ENCODE assay signal across 28 cellular contexts in genomic region chr19:34391813-34392212, GRCh38. TPM values are rescaled to one million over a fixed set of nuclear protein-coding genes. Genes with fewer than 3 reads are reported as not detected.
A peak's percentile ranks its signal among the peaks of the same experiment; 100 is the strongest.
DNase-seq lines count a peak whose midpoint lies in the region; ATAC-seq, FAIRE-seq and TF ChIP-seq lines count a peak whose summit lies in the region.
"Had no signal": no experiment of that assay in that cellular context is flagged by ENCODE, and none has a peak within 500 bp of the region (broad histone marks: within the 10 kb centered on the region; RNA-seq: fewer than 3 reads in every experiment).

No MANE protein-coding gene starts in this region.

- H3K27ac ChIP-seq in cingulate gyrus (ENCODE audit: low read depth, low read length) (peak overlapping the region; percentile 49), adrenal gland (peak overlapping the region in 1 of 5 donors; percentile 21), mammary epithelial cell (ENCODE audit: insufficient read depth, low read depth, low read length) (no peak overlapping the region)
- peak overlapping the region; percentile 20 for H3K27ac ChIP-seq in naive thymus-derived CD4-positive, alpha-beta T cell (ENCODE audit: low read depth, low read length)
- H3K27ac ChIP-seq: ovary, right atrium auricular region, spleen had no signal

- FAIRE-seq in GM12892 (lab: Jason Lieb, UNC) = peak; percentile 72
- FAIRE-seq: TTC549 had no signal

- dilution Hi-C loops in mammary epithelial cell (cut with HindIII; ENCODE audit: low sequenced_read_pairs) = no loop called here

- peaks cover 0 to 16% (median 7%) of the 10 kb centered on the region in 5 donors for H3K36me3 Mint-ChIP-seq in naive thymus-derived CD4-positive, alpha-beta T cell
- H3K36me3 Mint-ChIP-seq: activated naive CD8-positive, alpha-beta T cell; type B pancreatic cell had no signal

- no peaks in the 10 kb centered on the region for H4K20me1 ChIP-seq in mammary epithelial cell (ENCODE audit: insufficient read depth, low read length)

- no peak overlapping the region for H3K4me3 Mint-ChIP-seq in naive thymus-derived CD4-positive, alpha-beta T cell
- H3K4me3 Mint-ChIP-seq: activated CD4-positive, alpha-beta memory T cell treated with anti-CD3 and anti-CD28 coated beads, Interleukin-2, amount 10 ng/mL, durations not matched to agents 7 days and 5 days; activated naive CD8-positive, alpha-beta T cell; CD14-positive monocyte; dendritic cell treated with granulocyte-macrophage colony-stimulating factor and Interleukin-4, amounts not matched to agents 40 ng/mL and 50 ng/mL, for 4 days; nephron; T-helper 1 cell treated with Interleukin-12 subunit alpha and Interleukin-12 subunit beta and Interleukin-4 antibody, amounts not matched to agents 30 μg/mL and 1 μg/mL, for 36 hours; type B pancreatic cell had no signal

- TF ChIP-seq CTCF in adrenal gland (IDR thresholded peaks at IDR 0.05) = no peak
- TF ChIP-seq CTCF in mammary epithelial cell (conservative IDR thresholded peaks at IDR 0.05 in 1 of 2, IDR thresholded peaks at IDR 0.05 in 1 of 2; ENCODE audit: extremely low read depth in 1 of 2, insufficient read depth in 1 of 2, low read depth in 1 of 2, low read length in 2 of 2) = no peak

- no peak overlapping the region for H3K4me2 ChIP-seq in mammary epithelial cell (ENCODE audit: insufficient read depth, low read depth, low read length)
- H3K4me2 ChIP-seq: SK-N-SH had no signal

- TF ChIP-seq POLR2A in GM12892 (IDR thresholded peaks at IDR 0.05; ENCODE audit: low read depth, low read length) (no peak), adrenal gland (IDR thresholded peaks at IDR 0.05) (no peak)

- H3K27me3 Mint-ChIP-seq in naive thymus-derived CD4-positive, alpha-beta T cell = no peaks in the 10 kb centered on the region
- H3K27me3 Mint-ChIP-seq: activated CD4-positive, alpha-beta memory T cell treated with anti-CD3 and anti-CD28 coated beads, Interleukin-2, amount 10 ng/mL, durations not matched to agents 7 days and 5 days; activated naive CD8-positive, alpha-beta T cell; dendritic cell treated with granulocyte-macrophage colony-stimulating factor and Interleukin-4, amounts not matched to agents 40 ng/mL and 50 ng/mL, for 4 days; type B pancreatic cell had no signal

- CTCF ChIA-PET in naive thymus-derived CD4-positive, alpha-beta T cell (lab: Charles Lee) = no interaction called here
- CTCF ChIA-PET in mammary epithelial cell (lab: Charles Lee; ENCODE audit: low non-redundant PET) = no interaction called here

- peaks cover 0 to 89% (median 0%) of the 10 kb centered on the region in 3 experiments for H3K36me3 ChIP-seq in naive thymus-derived CD4-positive, alpha-beta T cell (ENCODE audit: control insufficient read depth in 2 of 3, insufficient read depth in 3 of 3, low read length in 3 of 3)
- H3K36me3 ChIP-seq in adrenal gland (replicated peaks in 1 of 2) (peaks cover 0 to 97% of the 10 kb centered on the region in 2 donors), mammary epithelial cell (ENCODE audit: insufficient read depth, low read length) (peaks cover 38% of the 10 kb centered on the region)
- H3K36me3 ChIP-seq: ovary had no signal

- no peak overlapping the region for H3K9ac ChIP-seq in mammary epithelial cell (ENCODE audit: insufficient read depth, low read length)
- H3K9ac ChIP-seq: SK-N-SH had no signal

- intact Hi-C loops in naive thymus-derived CD4-positive, alpha-beta T cell (cut with micrococcal nuclease) = no loop called here
- intact Hi-C loops in adrenal gland (cut with DNase I) = no loop called here
- intact Hi-C loops in mammary epithelial cell (cut with micrococcal nuclease) = no loop called here

- no peaks in the 10 kb centered on the region for H3K4me1 ChIP-seq in naive thymus-derived CD4-positive, alpha-beta T cell (ENCODE audit: control insufficient read depth in 2 of 2, insufficient read depth in 2 of 2, low read length in 2 of 2)
- no peaks in the 10 kb centered on the region for H3K4me1 ChIP-seq in adrenal gland (replicated peaks in 1 of 2)
- no peaks in the 10 kb centered on the region for H3K4me1 ChIP-seq in mammary epithelial cell (ENCODE audit: insufficient read depth, low read length)
- H3K4me1 ChIP-seq: right atrium auricular region, spleen had no signal

- no peaks in the 10 kb centered on the region for H3K4me1 Mint-ChIP-seq in naive thymus-derived CD4-positive, alpha-beta T cell
- H3K4me1 Mint-ChIP-seq: activated CD4-positive, alpha-beta memory T cell treated with anti-CD3 and anti-CD28 coated beads, Interleukin-2, amount 10 ng/mL, durations not matched to agents 7 days and 5 days; CD14-positive monocyte had no signal

- POLR2A ChIA-PET in naive thymus-derived CD4-positive, alpha-beta T cell (lab: Charles Lee) = interaction anchor here (1.2 kb wide), 1 partner anchor 36 kb away, joined by 3 read pairs; the partner anchor contains the start of gene UBA2

- no peak overlapping the region for H3K4me3 ChIP-seq in naive thymus-derived CD4-positive, alpha-beta T cell (ENCODE audit: low read length)
- H3K4me3 ChIP-seq in adrenal gland (no peak overlapping the region), mammary epithelial cell (replicated peaks in 1 of 3; ENCODE audit: insufficient read depth in 1 of 3, low read depth in 2 of 3, low read length in 3 of 3) (no peak overlapping the region)
- H3K4me3 ChIP-seq: ovary, right atrium auricular region, spleen had no signal

- BruUV-seq in mammary epithelial cell (replicated peaks; lab: Mats Ljungman, UMichigan) = no TSS peak

- H3K27me3 ChIP-seq in naive thymus-derived CD4-positive, alpha-beta T cell (ENCODE audit: control insufficient read depth in 2 of 2, insufficient read depth in 2 of 2, low read length in 2 of 2) = no peaks in the 10 kb centered on the region
- H3K27me3 ChIP-seq in adrenal gland (no peaks in the 10 kb centered on the region), mammary epithelial cell (ENCODE audit: insufficient read depth, low read length) (no peaks in the 10 kb centered on the region)
- H3K27me3 ChIP-seq: ovary, right atrium auricular region, spleen had no signal

- no peaks in the 10 kb centered on the region for H3K9me3 ChIP-seq in naive thymus-derived CD4-positive, alpha-beta T cell (ENCODE audit: control insufficient read depth in 2 of 3, low read length in 3 of 3)
- no peaks in the 10 kb centered on the region for H3K9me3 ChIP-seq in adrenal gland (replicated peaks in 1 of 3)
- H3K9me3 ChIP-seq in mammary epithelial cell (replicated peaks; ENCODE audit: insufficient read depth, low read length) = no peaks in the 10 kb centered on the region
- H3K9me3 ChIP-seq: ovary, right atrium auricular region, SK-N-SH, spleen had no signal

- H3K79me2 ChIP-seq in mammary epithelial cell (ENCODE audit: insufficient read depth, low read length) = peaks cover 38% of the 10 kb centered on the region

- no peaks in the 10 kb centered on the region for H3K9me3 Mint-ChIP-seq in naive thymus-derived CD4-positive, alpha-beta T cell
- H3K9me3 Mint-ChIP-seq: activated CD4-positive, alpha-beta memory T cell treated with anti-CD3 and anti-CD28 coated beads, Interleukin-2, amount 10 ng/mL, durations not matched to agents 7 days and 5 days; dendritic cell treated with granulocyte-macrophage colony-stimulating factor and Interleukin-4, amounts not matched to agents 40 ng/mL and 50 ng/mL, for 4 days; nephron; T-helper 1 cell treated with Interleukin-12 subunit alpha and Interleukin-12 subunit beta and Interleukin-4 antibody, amounts not matched to agents 30 μg/mL and 1 μg/mL, for 36 hours; type B pancreatic cell had no signal

- no peak for ATAC-seq in naive thymus-derived CD4-positive, alpha-beta T cell
- no peak for ATAC-seq in HG03175 (IDR thresholded peaks at IDR 0.05; ENCODE audit: unreplicated experiment)
- ATAC-seq: activated CD4-positive, CD25-positive, alpha-beta regulatory T cell treated with anti-CD3 and anti-CD28 coated beads, Interleukin-2, amount 50 U/mL, for 24 hours had no signal

- H2AFZ ChIP-seq in mammary epithelial cell (ENCODE audit: low read depth, low read length) = no peak overlapping the region

- no peak overlapping the region for H3K27ac Mint-ChIP-seq in naive thymus-derived CD4-positive, alpha-beta T cell
- H3K27ac Mint-ChIP-seq: activated CD4-positive, alpha-beta memory T cell treated with anti-CD3 and anti-CD28 coated beads, Interleukin-2, amount 10 ng/mL, durations not matched to agents 7 days and 5 days; activated naive CD8-positive, alpha-beta T cell; CD14-positive monocyte; dendritic cell treated with granulocyte-macrophage colony-stimulating factor and Interleukin-4, amounts not matched to agents 40 ng/mL and 50 ng/mL, for 4 days; nephron; T-helper 1 cell treated with Interleukin-12 subunit alpha and Interleukin-12 subunit beta and Interleukin-4 antibody, amounts not matched to agents 30 μg/mL and 1 μg/mL, for 36 hours; type B pancreatic cell had no signal

- DNase-seq in AG08395 (ENCODE audit: low spot score) = peak; percentile 44
- DNase-seq in GM12892 (ENCODE audit: insufficient read length) = no peak
- no peak for DNase-seq in naive thymus-derived CD4-positive, alpha-beta T cell
- no peak for DNase-seq in adrenal gland
- DNase-seq in mammary epithelial cell = no peak
- DNase-seq: activated CD4-positive, alpha-beta memory T cell treated with anti-CD3 and anti-CD28 coated beads, Interleukin-2, amount 10 ng/mL, durations not matched to agents 7 days and 5 days; activated CD8-positive, alpha-beta memory T cell treated with anti-CD3 and anti-CD28 coated beads, Interleukin-2, amount 50 U/mL, for 48 hours; central memory CD4-positive, alpha-beta T cell; GOT3; islet precursor cell; NCI-H2029 treated with DMSO at 0.1 percent for 48 hours; NCI-H226; NCI-H774; ovary; RPMI8226; SK-N-SH; spleen had no signal

- in situ Hi-C loops in mammary epithelial cell (cut with MboI; ENCODE audit: low sequenced_read_pairs in 2 of 2) = no loop called here

RNA-seq across cellular contexts. Expression of gene PDCD2L, which starts 12.4 kb away (rescaled TPM):
- 48.8 TPM for polyA plus RNA-seq in GM12892 (2012; ENCODE audit: missing spikeins)
- 10 to 100 TPM in 3 of 5 experiments, 1 to 10 TPM in 2; 4.9 to 14.5 (median 12.1) TPM for total RNA-seq in naive thymus-derived CD4-positive, alpha-beta T cell
- polyA plus RNA-seq in naive thymus-derived CD4-positive, alpha-beta T cell = 10 to 100 TPM; 18.9 to 23.3 TPM
- total RNA-seq in adrenal gland (10 to 100 TPM in 5 of 8 donors, 1 to 10 TPM in 3; 7.6 to 26.1 (median 11.2) TPM), mammary epithelial cell (10 to 100 TPM in 1 of 2 donors, 1 to 10 TPM in 1; 5.2 to 17.2 TPM)
- polyA plus RNA-seq in adrenal gland (10 to 100 TPM; 12.7 to 13.2 (median 13.0) TPM), mammary epithelial cell (20.1 TPM)
- polyA minus RNA-seq in mammary epithelial cell = 21.2 TPM

RNA-seq across cellular contexts. Expression of gene GPI, which starts 26.8 kb away (rescaled TPM):
- polyA plus RNA-seq in GM12892 (2012; ENCODE audit: missing spikeins) = 399 TPM
- total RNA-seq in naive thymus-derived CD4-positive, alpha-beta T cell = 100 to 1,000 TPM in 3 of 5 experiments, 10 to 100 TPM in 2; 96.5 to 750 (median 104) TPM
- 100 to 1,000 TPM; 123 to 170 TPM for polyA plus RNA-seq in naive thymus-derived CD4-positive, alpha-beta T cell
- total RNA-seq in adrenal gland = 100 to 1,000 TPM; 336 to 680 (median 490) TPM
- 100 to 1,000 TPM; 214 to 335 (median 255) TPM for polyA plus RNA-seq in adrenal gland
- 100 to 1,000 TPM; 131 to 411 TPM for total RNA-seq in mammary epithelial cell
- polyA plus RNA-seq in mammary epithelial cell = 344 TPM
- polyA minus RNA-seq in mammary epithelial cell = 965 TPM

RNA-seq across cellular contexts. Expression of gene UBA2, which starts 36.4 kb away (rescaled TPM):
- 118 TPM for polyA plus RNA-seq in GM12892 (2012; ENCODE audit: missing spikeins)
- total RNA-seq in naive thymus-derived CD4-positive, alpha-beta T cell = 100 to 1,000 TPM in 1 of 5 experiments, 10 to 100 TPM in 4; 71.1 to 113 (median 82.4) TPM
- 100 to 1,000 TPM; 112 to 131 TPM for polyA plus RNA-seq in naive thymus-derived CD4-positive, alpha-beta T cell
- total RNA-seq in adrenal gland (10 to 100 TPM; 35.0 to 81.1 (median 60.7) TPM), mammary epithelial cell (10 to 100 TPM; 88.7 to 92.5 TPM)
- polyA plus RNA-seq in adrenal gland (100 to 1,000 TPM in 1 of 3 donors, 10 to 100 TPM in 2; 32.3 to 109 (median 44.1) TPM), mammary epithelial cell (83.9 TPM)
- 378 TPM for polyA minus RNA-seq in mammary epithelial cell
